ENCODE assay signal across 8 cellular contexts in genomic region chr17:59365383-59365981, GRCh38. TPM values are rescaled to one million over a fixed set of nuclear protein-coding genes. Genes with fewer than 3 reads are reported as not detected.
DNase-seq lines count a peak whose midpoint lies in the region; ATAC-seq and TF ChIP-seq lines count a peak whose summit lies in the region.

No MANE protein-coding gene starts in this region.

- peak overlapping the region; percentile 84 to 94 (median 87) for H3K27ac Mint-ChIP-seq in CD14-positive monocyte
- H3K27ac Mint-ChIP-seq in activated naive CD8-positive, alpha-beta T cell treated with anti-CD3 and anti-CD28 coated beads, Interleukin-2, amount 10 ng/mL, durations not matched to agents 7 days and 5 days, result peak overlapping the region; percentile 90

- peaks cover 28 to 83% of the 10 kb centered on the region in 2 donors for H3K4me1 ChIP-seq in left lung
- peaks cover 74% of the 10 kb centered on the region for H3K4me1 ChIP-seq in testis

- POLR2A ChIA-PET in activated naive CD8-positive, alpha-beta T cell treated with anti-CD3 and anti-CD28 coated beads, Interleukin-2, amount 10 ng/mL, durations not matched to agents 7 days and 5 days (lab: Charles Lee), result interaction anchor here (0.7 to 3.3 kb wide), 13 partner anchors 8 to 254 kb away, joined by 3 to 11 read pairs (median 3); partner anchors contain the start of gene CLTC

- H3K9me3 ChIP-seq in left lung (no peaks in the 10 kb centered on the region), testis (no peaks in the 10 kb centered on the region)

- peaks cover 72% of the 10 kb centered on the region for H3K4me1 Mint-ChIP-seq in CD14-positive monocyte
- H3K4me1 Mint-ChIP-seq in activated naive CD8-positive, alpha-beta T cell treated with anti-CD3 and anti-CD28 coated beads, Interleukin-2, amount 10 ng/mL, durations not matched to agents 7 days and 5 days, result peaks cover 59% of the 10 kb centered on the region

- H3K4me3 ChIP-seq in left lung (no peak overlapping the region), testis (no peak overlapping the region)

- DNase-seq in CD14-positive monocyte (ENCODE audit: low spot score) (no peak), NCI-H146 treated with DMSO at 0.1 percent for 48 hours (lab: John Stamatoyannopoulos, UW; ENCODE audit: unreplicated experiment) (peak; percentile 77), left lung (no peak), testis (peak; percentile 79), SW480 (ENCODE audit: low spot score) (no peak)
- DNase-seq in activated naive CD8-positive, alpha-beta T cell treated with anti-CD3 and anti-CD28 coated beads, Interleukin-2, amount 10 ng/mL, durations not matched to agents 7 days and 5 days, result peak; percentile 46

- TF ChIP-seq POLR2A in testis (IDR thresholded peaks at IDR 0.05), result no peak

- peaks cover 48 to 60% of the 10 kb centered on the region in 2 donors for H3K36me3 Mint-ChIP-seq in CD14-positive monocyte
- peaks cover 11% of the 10 kb centered on the region for H3K36me3 Mint-ChIP-seq in activated naive CD8-positive, alpha-beta T cell treated with anti-CD3 and anti-CD28 coated beads, Interleukin-2, amount 10 ng/mL, durations not matched to agents 7 days and 5 days

- TF ChIP-seq CTCF in CD14-positive monocyte (IDR thresholded peaks at IDR 0.05), result no peak
- TF ChIP-seq CTCF in left lung (IDR thresholded peaks at IDR 0.05), result no peak
- TF ChIP-seq CTCF in testis (IDR thresholded peaks at IDR 0.05), result no peak

- intact Hi-C loops in CD14-positive monocyte (cut with micrococcal nuclease), result no loop called here
- intact Hi-C loops in left lung (cut with DNase I), result no loop called here
- intact Hi-C loops in testis (cut with DNase I; ENCODE audit: low total_unique reads), result no loop called here

- H3K36me3 ChIP-seq in left lung (no peaks in the 10 kb centered on the region), testis (ENCODE audit: low read depth, missing control alignments) (no peaks in the 10 kb centered on the region)

- no peaks in the 10 kb centered on the region for H3K27me3 Mint-ChIP-seq in CD14-positive monocyte (ENCODE audit: low read depth in 3 of 3)
- no peaks in the 10 kb centered on the region for H3K27me3 Mint-ChIP-seq in activated naive CD8-positive, alpha-beta T cell treated with anti-CD3 and anti-CD28 coated beads, Interleukin-2, amount 10 ng/mL, durations not matched to agents 7 days and 5 days

- H3K4me3 Mint-ChIP-seq in CD14-positive monocyte, result peak overlapping the region; percentile 27 to 55
- H3K4me3 Mint-ChIP-seq in activated naive CD8-positive, alpha-beta T cell treated with anti-CD3 and anti-CD28 coated beads, Interleukin-2, amount 10 ng/mL, durations not matched to agents 7 days and 5 days, result peak overlapping the region; percentile 72

- no peaks in the 10 kb centered on the region for H3K9me3 Mint-ChIP-seq in CD14-positive monocyte
- H3K9me3 Mint-ChIP-seq in activated naive CD8-positive, alpha-beta T cell treated with anti-CD3 and anti-CD28 coated beads, Interleukin-2, amount 10 ng/mL, durations not matched to agents 7 days and 5 days, result no peaks in the 10 kb centered on the region

- ATAC-seq in activated naive CD8-positive, alpha-beta T cell treated with anti-CD3 and anti-CD28 coated beads, Interleukin-2, amount 10 ng/mL, durations not matched to agents 7 days and 5 days (ENCODE audit: low read depth), result peak; percentile 49
- ATAC-seq in left lung (no peak), HG02973 (IDR thresholded peaks at IDR 0.05; ENCODE audit: unreplicated experiment) (no peak), GM18517 (IDR thresholded peaks at IDR 0.05; ENCODE audit: unreplicated experiment) (no peak)

- H3K27me3 ChIP-seq in left lung (no peaks in the 10 kb centered on the region), testis (no peaks in the 10 kb centered on the region)

- 37 to 45% methylated on average over 4 of the region's 4 CpGs for WGBS in testis, 2 donors

- peak overlapping the region; percentile 69 to 78 for H3K27ac ChIP-seq in left lung
- peak overlapping the region; percentile 52 to 82 for H3K27ac ChIP-seq in testis

RNA-seq across cellular contexts. Expression of gene YPEL2, which starts 34.0 kb away (rescaled TPM):
- polyA plus RNA-seq in CD14-positive monocyte (10 to 100 TPM; 21.5 to 25.1 TPM), testis (ENCODE audit: insufficient read depth, low read depth, low replicate concordance) (20.5 TPM)
- total RNA-seq in activated naive CD8-positive, alpha-beta T cell treated with anti-CD3 and anti-CD28 coated beads, Interleukin-2, amount 10 ng/mL, durations not matched to agents 7 days and 5 days, result 10 to 100 TPM; 24.0 to 25.3 TPM
- total RNA-seq in left lung (10 to 100 TPM; 13.8 to 23.6 TPM), testis (10 to 100 TPM; 39.8 to 48.3 TPM)

Comparison
In these comparisons a context has a peak if more than half of its experiments do, and no peak if none do; other contexts are left out.
1. DNase-seq: peak in NCI-H146 treated with DMSO at 0.1 percent for 48 hours (single experiment), activated naive CD8-positive, alpha-beta T cell treated with anti-CD3 and anti-CD28 coated beads, Interleukin-2, amount 10 ng/mL, durations not matched to agents 7 days and 5 days (single experiment) and testis (single experiment); none in CD14-positive monocyte (single experiment), left lung (0 of 2) and SW480 (single experiment).